In the genomic region with DNA sequence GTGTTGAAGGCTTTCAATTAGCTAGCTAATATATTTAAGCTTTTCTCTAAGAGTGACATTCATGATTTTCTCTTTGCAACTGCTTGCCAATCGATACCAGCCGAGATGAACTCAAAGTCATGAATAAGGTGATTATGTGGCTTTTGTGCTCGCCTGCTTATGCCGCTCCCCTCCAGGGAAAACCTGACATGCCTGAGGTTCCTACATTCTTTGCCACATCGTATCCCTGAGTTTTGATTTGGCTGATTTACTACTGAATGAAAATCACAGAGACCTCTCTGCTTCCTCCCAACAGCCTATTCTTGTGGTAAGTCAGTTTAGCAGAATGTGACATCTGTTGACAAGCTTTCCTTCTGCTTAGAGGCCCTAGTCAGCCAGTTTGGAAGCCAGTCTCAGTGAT, we compare ENCODE assay signal across 26 cellular contexts.
DNase-seq lines count a peak whose midpoint lies in the region; ATAC-seq and TF ChIP-seq lines count a peak whose summit lies in the region.
"Had no signal": no experiment of that assay in that cellular context is flagged by ENCODE, and none has a peak within 500 bp of the region (broad histone marks: within the 10 kb centered on the region; RNA-seq: fewer than 3 reads in every experiment).

No MANE protein-coding gene starts in this region.

- H3K27ac ChIP-seq in mesendoderm (ENCODE audit: low read depth, low read length) (no peak overlapping the region), uterus (no peak overlapping the region)
- H3K27ac ChIP-seq: cardiac muscle cell, gastrocnemius medialis, SJCRH30, skin epidermis, upper lobe of left lung had no signal

- H3K36me3 Mint-ChIP-seq in activated T-helper 17 cell treated with anti-CD3 and anti-CD28 coated beads, Interleukin-2, amount 50 U/mL, for 72 hours (ENCODE audit: low read depth), result no peaks in the 10 kb centered on the region

- H3K4me1 ChIP-seq in mesendoderm (ENCODE audit: control insufficient read depth, low read depth, low read length) (no peaks in the 10 kb centered on the region), uterus (no peaks in the 10 kb centered on the region)
- H3K4me1 ChIP-seq: gastrocnemius medialis, SJCRH30 had no signal

- no peak overlapping the region for H2BK15ac ChIP-seq in mesendoderm (replicated peaks; ENCODE audit: low read depth)

- H3K79me2 ChIP-seq in mesendoderm (ENCODE audit: control insufficient read depth, insufficient read depth, low read length), result no peaks in the 10 kb centered on the region

- H3K56ac ChIP-seq in mesendoderm (ENCODE audit: low read length), result no peak overlapping the region

- no peak overlapping the region for H2BK5ac ChIP-seq in mesendoderm (ENCODE audit: low read length)

- H3K79me1 ChIP-seq in mesendoderm (ENCODE audit: low read length), result no peaks in the 10 kb centered on the region

- no peak overlapping the region for H3K23ac ChIP-seq in mesendoderm (ENCODE audit: low read length)

- H3K27me3 Mint-ChIP-seq in activated T-helper 17 cell treated with anti-CD3 and anti-CD28 coated beads, Interleukin-2, amount 50 U/mL, for 72 hours, result no peaks in the 10 kb centered on the region

- H3K27me3 ChIP-seq in mesendoderm (ENCODE audit: insufficient read depth, low read length, poor library complexity) (no peaks in the 10 kb centered on the region), uterus (no peaks in the 10 kb centered on the region)
- H3K27me3 ChIP-seq: cardiac muscle cell, esophagus squamous epithelium, gastrocnemius medialis, SJCRH30, upper lobe of left lung had no signal

- H3K4me3 ChIP-seq in mesendoderm (ENCODE audit: low read length) (no peak overlapping the region), uterus (no peak overlapping the region)
- H3K4me3 ChIP-seq: cardiac muscle cell, esophagus squamous epithelium, gastrocnemius medialis, SJCRH30, skin epidermis, upper lobe of left lung had no signal

- no peak for TF ChIP-seq CTCF in uterus (IDR thresholded peaks at IDR 0.05)

- H3K4ac ChIP-seq in mesendoderm (ENCODE audit: low read depth, low read length), result no peak overlapping the region

- H3K9me3 ChIP-seq in uterus, result no peaks in the 10 kb centered on the region
- H3K9me3 ChIP-seq: esophagus squamous epithelium, gastrocnemius medialis, SJCRH30, upper lobe of left lung had no signal

- peak; percentile 40 for DNase-seq in Ammon's horn (ENCODE audit: low spot score)
- DNase-seq in NCI-H146 (lab: John Stamatoyannopoulos, UW), result peak; percentile 37
- DNase-seq in astrocyte of the hippocampus (ENCODE audit: low read depth, low spot score), result peak; percentile 56
- peak; percentile 38 for DNase-seq in mesendoderm
- DNase-seq in uterus, result no peak
- DNase-seq: activated CD4-positive, alpha-beta T cell treated with anti-CD3 and anti-CD28 coated beads for 48 hours; activated naive CD4-positive, alpha-beta T cell treated with anti-CD3 and anti-CD28 coated beads, Interleukin-2, amount 50 U/mL, for 16 hours; AML-193; amygdala; cortex of kidney; DMS53; esophagus squamous epithelium; gastrocnemius medialis; GF-D8; NCI-H1092; NCI-H1930; occipital lobe; SJCRH30; stimulated activated CD4-positive, alpha-beta T cell treated with anti-CD3 and anti-CD28 coated beads, Interleukin-1b, Interleukin-23, amount 100 ng/mL, for 48 hours; upper lobe of left lung had no signal

- WGBS in mesendoderm (ENCODE audit: extremely low coverage, insufficient coverage, low lambda C conversion rate), result no CpG with 5 or more reads among the region's 5 CpGs

- ATAC-seq in HG03565 (IDR thresholded peaks at IDR 0.05; ENCODE audit: unreplicated experiment) (no peak), GM21515 (IDR thresholded peaks at IDR 0.05; ENCODE audit: unreplicated experiment) (no peak)
- ATAC-seq in activated T-helper 17 cell treated with anti-CD3 and anti-CD28 coated beads, Interleukin-2, amount 50 U/mL, for 72 hours (replicated peaks), result no peak
- ATAC-seq: gastrocnemius medialis had no signal

- no peaks in the 10 kb centered on the region for H3K36me3 ChIP-seq in mesendoderm (ENCODE audit: control insufficient read depth, insufficient read depth, low read length)
- no peaks in the 10 kb centered on the region for H3K36me3 ChIP-seq in uterus
- H3K36me3 ChIP-seq: cardiac muscle cell, esophagus squamous epithelium, gastrocnemius medialis, SJCRH30, upper lobe of left lung had no signal

- no peak overlapping the region for H3K27ac Mint-ChIP-seq in activated T-helper 17 cell treated with anti-CD3 and anti-CD28 coated beads, Interleukin-2, amount 50 U/mL, for 72 hours
- H3K27ac Mint-ChIP-seq: T-helper 1 cell treated with Interleukin-12 subunit alpha and Interleukin-12 subunit beta and Interleukin-4 antibody, amounts not matched to agents 30 μg/mL and 1 μg/mL, for 36 hours had no signal

- no peak overlapping the region for H4K8ac ChIP-seq in mesendoderm (ENCODE audit: low read depth, low read length)

- no peak overlapping the region for H3K4me2 ChIP-seq in mesendoderm (ENCODE audit: low read length)

- TF ChIP-seq POLR2A in uterus (IDR thresholded peaks at IDR 0.05), result no peak

- no peak overlapping the region for H2AK5ac ChIP-seq in mesendoderm (ENCODE audit: low read length)

- H4K5ac ChIP-seq in mesendoderm (ENCODE audit: low read length), result no peak overlapping the region

- H3K4me1 Mint-ChIP-seq in activated T-helper 17 cell treated with anti-CD3 and anti-CD28 coated beads, Interleukin-2, amount 50 U/mL, for 72 hours, result no peaks in the 10 kb centered on the region

- H3K9me3 Mint-ChIP-seq in activated T-helper 17 cell treated with anti-CD3 and anti-CD28 coated beads, Interleukin-2, amount 50 U/mL, for 72 hours, result peaks cover 13% of the 10 kb centered on the region

- no peak overlapping the region for H2BK120ac ChIP-seq in mesendoderm (ENCODE audit: low read depth, low read length)

- intact Hi-C loops in uterus (cut with DNase I; ENCODE audit: low total_unique reads), result no loop called here

- no peak overlapping the region for H3K9ac ChIP-seq in mesendoderm (ENCODE audit: low read length)

- H3K18ac ChIP-seq in mesendoderm (ENCODE audit: low read length), result no peak overlapping the region

- H3K4me3 Mint-ChIP-seq in activated T-helper 17 cell treated with anti-CD3 and anti-CD28 coated beads, Interleukin-2, amount 50 U/mL, for 72 hours, result no peak overlapping the region
- H3K4me3 Mint-ChIP-seq: T-helper 1 cell treated with Interleukin-12 subunit alpha and Interleukin-12 subunit beta and Interleukin-4 antibody, amounts not matched to agents 30 μg/mL and 1 μg/mL, for 36 hours had no signal

Comparison
In these comparisons a context has a peak if more than half of its experiments do, and no peak if none do; other contexts are left out.
1. DNase-seq: peak in Ammon's horn (single experiment), NCI-H146 (single experiment), astrocyte of the hippocampus (single experiment) and mesendoderm (single experiment); none in uterus (0 of 2).